In the genomic region with DNA sequence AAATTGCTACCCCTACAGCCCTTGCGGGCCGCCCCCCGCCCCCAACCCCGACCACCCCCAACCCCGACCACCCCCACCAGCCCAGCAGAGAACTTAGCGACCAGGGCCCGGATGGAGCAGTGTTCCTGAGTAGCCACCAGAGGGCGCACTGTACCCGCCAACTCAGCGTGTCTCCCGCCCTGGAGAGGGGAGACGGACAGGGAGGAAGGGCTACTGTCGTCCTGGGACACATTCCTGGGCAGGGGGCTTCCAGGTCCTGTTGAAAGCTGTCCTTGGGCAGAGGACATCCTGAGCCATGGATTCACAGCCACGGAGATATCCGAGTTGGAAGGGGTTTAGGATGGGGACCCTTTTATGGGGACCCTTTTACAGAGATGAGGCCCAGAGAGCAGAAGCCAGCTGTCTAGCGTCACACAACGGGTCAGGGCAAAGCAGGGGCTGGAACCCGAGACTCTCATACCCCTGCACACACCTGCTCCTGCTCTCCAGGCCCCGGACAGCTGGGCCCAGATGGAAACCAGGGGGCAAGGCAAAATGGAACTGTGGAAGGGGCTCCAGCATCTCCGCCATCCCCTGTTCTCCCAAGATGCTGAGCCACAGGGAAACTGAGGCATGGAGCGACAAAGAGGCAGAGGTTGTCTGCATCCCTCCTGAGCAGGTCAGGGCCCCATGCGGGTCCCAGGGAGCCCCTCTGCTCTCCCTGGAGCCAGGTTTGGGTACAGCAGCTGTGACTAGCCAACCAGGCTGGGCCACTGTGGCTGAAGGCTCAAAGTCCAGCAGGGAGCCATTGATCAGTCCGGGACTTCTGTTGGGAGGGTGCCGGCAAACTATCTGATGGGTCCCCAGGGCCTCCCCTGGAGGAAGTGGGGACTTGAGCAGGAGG, we compare ENCODE assay signal across 8 cellular contexts. TPM values are rescaled to one million over a fixed set of nuclear protein-coding genes. Genes with fewer than 3 reads are reported as not detected.
DNase-seq lines count a peak whose midpoint lies in the region; ATAC-seq and TF ChIP-seq lines count a peak whose summit lies in the region.

No MANE protein-coding gene starts in this region.

- no peaks in the 10 kb centered on the region for H3K36me3 ChIP-seq in mucosa of descending colon (ENCODE audit: low read depth)

- H3K4me1 ChIP-seq in mucosa of descending colon (ENCODE audit: low read depth): peaks cover 8% of the 10 kb centered on the region

- peaks cover 3% of the 10 kb centered on the region for H3K27me3 Mint-ChIP-seq in endothelial cell (ENCODE audit: unreplicated experiment)

- DNase-seq in Daoy (ENCODE audit: low read depth) (peak; percentile 75), NCI-H82 treated with DMSO at 0.1 percent for 48 hours (lab: John Stamatoyannopoulos, UW; ENCODE audit: unreplicated experiment) (peak; percentile 66), endothelial cell (ENCODE audit: low spot score) (peak; percentile 88), mucosa of descending colon (peak; percentile 72 to 83 (median 78))
- peak; percentile 48 to 69 (median 66) for DNase-seq in activated CD8-positive, alpha-beta memory T cell treated with anti-CD3 and anti-CD28 coated beads for 48 hours (ENCODE audit: low read depth in 2 of 3, low spot score in 2 of 3)
- DNase-seq in stimulated activated CD8-positive, alpha-beta memory T cell treated with anti-CD3 and anti-CD28 coated beads, Interleukin-7, amount 100 ng/mL, for 24 hours (ENCODE audit: low read depth): peak; percentile 49

- peaks cover 10% of the 10 kb centered on the region for H3K4me1 Mint-ChIP-seq in endothelial cell (ENCODE audit: unreplicated experiment)

- H3K9me3 Mint-ChIP-seq in endothelial cell (ENCODE audit: unreplicated experiment): no peaks in the 10 kb centered on the region

- H3K4me3 Mint-ChIP-seq in endothelial cell (ENCODE audit: unreplicated experiment): no peak overlapping the region

- H3K9me3 ChIP-seq in mucosa of descending colon: no peaks in the 10 kb centered on the region

- H3K36me3 Mint-ChIP-seq in endothelial cell (ENCODE audit: low read depth, unreplicated experiment): no peaks in the 10 kb centered on the region

- intact Hi-C loops in mucosa of descending colon (cut with DNase I, micrococcal nuclease): loop anchor here (5.0 kb wide), 1 partner anchor 130 kb away; no protein-coding TSS in a partner anchor

- H3K4me3 ChIP-seq in mucosa of descending colon: no peak overlapping the region

- H3K27ac Mint-ChIP-seq in endothelial cell (ENCODE audit: unreplicated experiment): no peak overlapping the region

- TF ChIP-seq CTCF in endothelial cell (IDR thresholded peaks at IDR 0.05; ENCODE audit: unreplicated experiment): peak; percentile 85
- peak; percentile 55 for TF ChIP-seq CTCF in mucosa of descending colon (IDR thresholded peaks at IDR 0.05)

- ATAC-seq in HG03159 (IDR thresholded peaks at IDR 0.05; ENCODE audit: unreplicated experiment) (peak; percentile 50), mucosa of descending colon (peak; percentile 85), HG03565 (IDR thresholded peaks at IDR 0.05; ENCODE audit: unreplicated experiment) (no peak)

RNA-seq across cellular contexts. Expression of gene LAPTM5, which starts 25.0 kb away (rescaled TPM):
- 0.21 and 2.7 TPM in 2 replicates for total RNA-seq in Daoy (2014; rRNA removed; shearing (Covaris generic))
- total RNA-seq in endothelial cell (ENCODE audit: unreplicated experiment): 80.5 TPM
- total RNA-seq in mucosa of descending colon: 10 to 100 TPM; 24.1 to 71.1 (median 48.1) TPM

RNA-seq across cellular contexts. Expression of gene MATN1, which starts 59.2 kb away (rescaled TPM):
- 0.06 TPM in 1 of 2 replicates, not detected in the other for total RNA-seq in Daoy (2014; rRNA removed; shearing (Covaris generic))
- 1.7 TPM for total RNA-seq in endothelial cell (ENCODE audit: unreplicated experiment)
- total RNA-seq in mucosa of descending colon: under 1 TPM in 1 of 3 donors, not detected in 2; 0.22 TPM
